Comparison of ENCODE assay signal across 8 cellular contexts in the genomic region with DNA sequence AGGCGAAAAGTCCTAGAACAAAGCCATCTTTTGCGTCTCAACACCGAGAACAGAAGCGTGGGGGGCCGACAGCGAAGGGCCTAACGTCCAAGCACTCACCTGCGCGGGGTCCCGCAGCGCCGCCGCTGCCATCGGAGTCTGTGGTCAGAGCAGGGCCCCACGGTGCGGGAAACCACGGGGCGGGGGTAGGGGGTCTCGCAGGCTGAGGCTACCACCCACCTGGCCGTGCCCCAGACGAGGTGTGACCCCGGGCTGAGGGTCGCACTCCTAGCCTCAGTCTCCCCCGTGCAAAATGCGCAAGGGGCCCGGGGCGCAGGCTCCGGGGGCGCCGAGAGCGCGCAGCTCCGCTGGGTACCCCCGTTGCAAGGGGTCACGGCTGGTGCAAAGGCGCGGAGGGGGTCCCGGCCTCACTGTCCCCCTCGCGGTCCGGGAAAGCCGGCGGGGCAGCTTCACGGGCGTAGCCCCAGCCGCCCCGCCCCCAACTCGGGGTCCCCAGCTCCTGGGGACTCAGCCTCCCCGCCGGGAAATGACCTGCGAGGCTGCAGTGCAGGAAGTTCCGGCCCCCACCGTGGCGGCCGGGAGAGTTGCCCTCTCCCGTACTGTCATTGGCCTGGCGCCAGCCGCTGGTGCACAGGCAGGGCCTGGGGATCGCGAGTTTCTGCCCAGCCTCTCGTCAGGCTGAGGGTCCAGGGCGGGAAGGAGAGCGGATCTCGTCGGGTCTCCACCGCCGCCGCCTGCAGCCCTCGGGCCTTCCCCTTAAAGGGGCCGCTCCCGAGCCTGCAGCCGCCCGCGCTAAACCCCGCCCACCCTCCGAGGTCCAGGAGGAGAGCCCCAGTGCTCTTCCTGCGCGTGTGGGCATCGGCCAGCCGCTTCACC. TPM values are rescaled to one million over a fixed set of nuclear protein-coding genes. Genes with fewer than 3 reads are reported as not detected.
DNase-seq lines count a peak whose midpoint lies in the region; ATAC-seq and TF ChIP-seq lines count a peak whose summit lies in the region.

A gene (minus strand): TSS at position 699 of the 876 bp plus-strand sequence. CDS start 567 bp downstream, at position 132.

- intact Hi-C loops in Right ventricle myocardium superior (cut with DNase I) (no loop called here), ovary (cut with DNase I) (no loop called here)

- peak within 1 kb of the TSS; percentile 92 for H3K27ac Mint-ChIP-seq in activated naive CD8-positive, alpha-beta T cell

- TF ChIP-seq POLR2A in ovary (IDR thresholded peaks at IDR 0.05) = no peak

- H3K27me3 ChIP-seq in BJ (ENCODE audit: control insufficient read depth, insufficient read depth, low read length) = no peaks in the 10 kb centered on the region
- peaks cover 3% of the 10 kb centered on the region; the same call in 1 of the 2 replicates for H3K27me3 ChIP-seq in HUES6 (ENCODE audit: control insufficient read depth, insufficient read depth, low read length)
- no peaks in the 10 kb centered on the region for H3K27me3 ChIP-seq in SJCRH30
- H3K27me3 ChIP-seq in ovary = no peaks in the 10 kb centered on the region

- no peaks in the 10 kb centered on the region for H3K27me3 Mint-ChIP-seq in activated naive CD8-positive, alpha-beta T cell

- 0 to 1% (median 1%) methylated on average over 34 to 80 of the region's 80 CpGs for WGBS in ovary, 3 donors
- under 1% methylated on average over 80 of the region's 80 CpGs for WGBS in urinary bladder

- TF ChIP-seq EP300 in ovary (IDR thresholded peaks at IDR 0.05) = no peak

- H3K9me3 ChIP-seq in HUES6 (ENCODE audit: control insufficient read depth, insufficient read depth, low read depth, low read length) (peaks cover 59% of the 10 kb centered on the region), SJCRH30 (replicated peaks) (peaks cover 6% of the 10 kb centered on the region), ovary (peaks cover 0 to 17% of the 10 kb centered on the region in 2 donors)

- ATAC-seq in Right ventricle myocardium superior (ENCODE audit: poor library complexity) = peak; percentile 94

- H3K27ac ChIP-seq in HUES6 (ENCODE audit: low read depth, low read length) (0 out of 2 replicates have a peak within 1 kb of the TSS, but pooled peaks have one; percentile 21), SJCRH30 (no peak within 1 kb of the TSS), ovary (no peak within 1 kb of the TSS), urinary bladder (ENCODE audit: low read depth) (no peak within 1 kb of the TSS)

- H3K4me1 ChIP-seq in HUES6 (ENCODE audit: control insufficient read depth, insufficient read depth, low read length) (peaks cover 4% of the 10 kb centered on the region; the same call in 1 of the 2 replicates), SJCRH30 (peaks cover 3% of the 10 kb centered on the region; the same call in 1 of the 2 replicates), ovary (ENCODE audit: insufficient read depth) (peaks cover 6% of the 10 kb centered on the region), urinary bladder (ENCODE audit: insufficient read depth) (no peaks in the 10 kb centered on the region)

- H3K9me3 Mint-ChIP-seq in activated naive CD8-positive, alpha-beta T cell (ENCODE audit: low read depth) = peaks cover 22% of the 10 kb centered on the region

- H3K4me3 ChIP-seq in BJ (ENCODE audit: low read depth, low read length) = peak within 1 kb of the TSS; percentile 94
- peak within 1 kb of the TSS; percentile 71 for H3K4me3 ChIP-seq in HUES6 (ENCODE audit: low read depth, low read length)
- peak within 1 kb of the TSS; percentile 60 for H3K4me3 ChIP-seq in SJCRH30
- H3K4me3 ChIP-seq in ovary = peak within 1 kb of the TSS; percentile 86
- H3K4me3 ChIP-seq in urinary bladder (ENCODE audit: low read depth, low read length) = peak within 1 kb of the TSS; percentile 96

- DNase-seq in BJ (ENCODE audit: low read depth) (no peak), GM19240 (ENCODE audit: insufficient read length, low spot score) (peak; percentile 27), SJCRH30 (peak; percentile 67 to 68), Right ventricle myocardium superior (peak; percentile 83), ovary (peak; percentile 45 to 71 (median 65))

- peaks cover 9% of the 10 kb centered on the region for H3K36me3 ChIP-seq in BJ (ENCODE audit: control insufficient read depth, insufficient read depth, low read length)
- H3K36me3 ChIP-seq in HUES6 (ENCODE audit: control insufficient read depth, insufficient read depth, low read length) = peaks cover 26% of the 10 kb centered on the region
- no peaks in the 10 kb centered on the region for H3K36me3 ChIP-seq in SJCRH30
- H3K36me3 ChIP-seq in ovary = peaks cover 10% of the 10 kb centered on the region
- peaks cover 9% of the 10 kb centered on the region for H3K36me3 ChIP-seq in urinary bladder (ENCODE audit: insufficient read depth)

- TF ChIP-seq CTCF in BJ (IDR thresholded peaks at IDR 0.05; ENCODE audit: insufficient read depth, low read depth, low read length) (no peak), ovary (IDR thresholded peaks at IDR 0.05) (no peak)

- H3K4me3 Mint-ChIP-seq in activated naive CD8-positive, alpha-beta T cell = peak within 1 kb of the TSS; percentile 93

- peak within 1 kb of the TSS; percentile 63 for H3K9ac ChIP-seq in HUES6 (ENCODE audit: low read length)

- H3K36me3 Mint-ChIP-seq in activated naive CD8-positive, alpha-beta T cell = peaks cover 37% of the 10 kb centered on the region

- H3K4me1 Mint-ChIP-seq in activated naive CD8-positive, alpha-beta T cell (ENCODE audit: low read depth) = peaks cover 28% of the 10 kb centered on the region

- CTCF ChIA-PET in BJ (lab: Yijun Ruan, JAX) = interaction anchor here (1.5 to 5.8 kb wide), 2 partner anchors 9 to 13 kb away, joined by 4 to 31 read pairs; no protein-coding TSS in a partner anchor

- POLR2A ChIA-PET in BJ (lab: Charles Lee) = no interaction called here

RNA-seq across cellular contexts. Expression of the gene that starts here (rescaled TPM):
- 1.7 and 1.8 TPM in 2 replicates for polyA plus RNA-seq in BJ (2011; rRNA removed)
- 2.8 and 3.7 TPM in 2 replicates for polyA minus RNA-seq in BJ (2011; rRNA and poly(A)+ RNA removed)
- total RNA-seq in SJCRH30 (2014; rRNA removed; shearing (Covaris generic)) = 1.6 and 2.1 TPM in 2 replicates
- 3.3 TPM for total RNA-seq in Right ventricle myocardium superior
- 1 to 10 TPM; 2.6 to 5.4 (median 4.5) TPM for total RNA-seq in ovary
- 1 to 10 TPM; 2.9 to 5.1 TPM for polyA plus RNA-seq in ovary
- total RNA-seq in urinary bladder = 12.5 TPM
- 3.9 TPM for polyA plus RNA-seq in urinary bladder
